In genomic region chr17:63573634-63574033, GRCh38 we compare ENCODE assay signal across 16 cellular contexts. TPM values are rescaled to one million over a fixed set of nuclear protein-coding genes. Genes with fewer than 3 reads are reported as not detected.
DNase-seq lines count a peak whose midpoint lies in the region; ATAC-seq and TF ChIP-seq lines count a peak whose summit lies in the region.
"Had no signal": no experiment of that assay in that cellular context is flagged by ENCODE, and none has a peak within 500 bp of the region (broad histone marks: within the 10 kb centered on the region; RNA-seq: fewer than 3 reads in every experiment).

No MANE protein-coding gene starts in this region.

- TF ChIP-seq RAD21 in SK-N-SH (IDR thresholded peaks at IDR 0.05; ENCODE audit: low read length): peak; percentile 64

- H3K27me3 Mint-ChIP-seq in activated CD4-positive, alpha-beta memory T cell treated with anti-CD3 and anti-CD28 coated beads, Interleukin-2, amount 10 ng/mL, durations not matched to agents 7 days and 5 days: no peaks in the 10 kb centered on the region
- no peaks in the 10 kb centered on the region for H3K27me3 Mint-ChIP-seq in activated T-helper 2 cell treated with anti-CD3 and anti-CD28 coated beads, Interferon-gamma antibody, Interleukin-2, Interleukin-4, amounts not matched to agents 10 μg/mL and 5 μg/mL and 100 μg/mL, durations not matched to agents 14 hours and 24 hours and 36 hours (ENCODE audit: low read depth)
- H3K27me3 Mint-ChIP-seq: T-cell had no signal

- ATAC-seq in right cardiac atrium: no peak
- ATAC-seq in HG03520 (IDR thresholded peaks at IDR 0.05; ENCODE audit: unreplicated experiment): no peak
- no peak for ATAC-seq in HG03108 (IDR thresholded peaks at IDR 0.05; ENCODE audit: unreplicated experiment)
- ATAC-seq: T-cell had no signal

- H3K9ac ChIP-seq in SK-N-SH: no peak overlapping the region

- H3K27ac ChIP-seq in left ventricle myocardium inferior (replicated peaks) (no peak overlapping the region), right cardiac atrium (ENCODE audit: low read length) (no peak overlapping the region), SK-N-SH (ENCODE audit: low read depth in 2 of 2, low read length in 1 of 2) (no peak overlapping the region)
- H3K27ac ChIP-seq: esophagus squamous epithelium had no signal

- H3K9me3 ChIP-seq in left ventricle myocardium inferior (replicated peaks) (no peaks in the 10 kb centered on the region), right cardiac atrium (ENCODE audit: control insufficient read depth, low read length) (no peaks in the 10 kb centered on the region), SK-N-SH (no peaks in the 10 kb centered on the region)
- H3K9me3 ChIP-seq: esophagus squamous epithelium had no signal

- intact Hi-C loops in left ventricle myocardium inferior (cut with micrococcal nuclease) (no loop called here), right cardiac atrium (cut with DNase I) (no loop called here)
- intact Hi-C loops in activated T-helper 2 cell treated with anti-CD3 and anti-CD28 coated beads, Interferon-gamma antibody, Interleukin-2, Interleukin-4, amounts not matched to agents 10 μg/mL and 5 μg/mL and 100 μg/mL, durations not matched to agents 14 hours and 24 hours and 36 hours (cut with micrococcal nuclease): loop anchor here (2.0 kb wide), 1 partner anchor 23 kb away; the partner anchor contains the start of gene DCAF7

- 86% methylated on average over 5 of the region's 5 CpGs for WGBS in right cardiac atrium
- WGBS in SK-N-SH (ENCODE audit: low lambda C conversion rate): 86% methylated on average over 5 of the region's 5 CpGs

- H3K4me1 ChIP-seq in left ventricle myocardium inferior (peaks cover 8% of the 10 kb centered on the region), right cardiac atrium (ENCODE audit: control insufficient read depth, insufficient read depth, low read length) (no peaks in the 10 kb centered on the region), SK-N-SH (ENCODE audit: control insufficient read depth in 1 of 2, insufficient read depth in 2 of 2, low read depth in 1 of 2, low read length in 1 of 2) (peaks cover 1 to 12% of the 10 kb centered on the region in 2 experiments; a peak in 3 of 4 replicates)
- H3K4me1 ChIP-seq: esophagus squamous epithelium had no signal

- peaks cover 21% of the 10 kb centered on the region for H3K4me1 Mint-ChIP-seq in activated CD4-positive, alpha-beta memory T cell treated with anti-CD3 and anti-CD28 coated beads, Interleukin-2, amount 10 ng/mL, durations not matched to agents 7 days and 5 days
- peaks cover 22% of the 10 kb centered on the region for H3K4me1 Mint-ChIP-seq in activated T-helper 2 cell treated with anti-CD3 and anti-CD28 coated beads, Interferon-gamma antibody, Interleukin-2, Interleukin-4, amounts not matched to agents 10 μg/mL and 5 μg/mL and 100 μg/mL, durations not matched to agents 14 hours and 24 hours and 36 hours (ENCODE audit: low read depth)

- H4K20me1 ChIP-seq in SK-N-SH (ENCODE audit: insufficient read depth): peaks cover 97% of the 10 kb centered on the region

- POLR2A ChIA-PET in SK-N-SH (lab: Yijun Ruan, JAX): interaction anchor here (0.7 kb wide), 1 partner anchor 76 kb away, joined by 3 read pairs; no protein-coding TSS in a partner anchor
- POLR2A ChIA-PET in activated CD4-positive, alpha-beta memory T cell treated with anti-CD3 and anti-CD28 coated beads, Interleukin-2, amount 10 ng/mL, durations not matched to agents 7 days and 5 days (lab: Charles Lee): no interaction called here

- H3K36me3 ChIP-seq in left ventricle myocardium inferior: peaks cover 2% of the 10 kb centered on the region
- peaks cover 0 to 3% of the 10 kb centered on the region in 2 experiments for H3K36me3 ChIP-seq in SK-N-SH (replicated peaks in 1 of 2; ENCODE audit: control insufficient read depth in 1 of 2, insufficient read depth in 2 of 2, low read length in 1 of 2)

- no peaks in the 10 kb centered on the region for H3K9me2 ChIP-seq in SK-N-SH

- peaks cover 100% of the 10 kb centered on the region for H3K79me2 ChIP-seq in SK-N-SH (ENCODE audit: insufficient read depth)

- H3K4me3 Mint-ChIP-seq in activated CD4-positive, alpha-beta memory T cell treated with anti-CD3 and anti-CD28 coated beads, Interleukin-2, amount 10 ng/mL, durations not matched to agents 7 days and 5 days: no peak overlapping the region
- no peak overlapping the region for H3K4me3 Mint-ChIP-seq in activated T-helper 2 cell treated with anti-CD3 and anti-CD28 coated beads, Interferon-gamma antibody, Interleukin-2, Interleukin-4, amounts not matched to agents 10 μg/mL and 5 μg/mL and 100 μg/mL, durations not matched to agents 14 hours and 24 hours and 36 hours (ENCODE audit: low read depth)
- H3K4me3 Mint-ChIP-seq: T-cell had no signal

- H3F3A ChIP-seq in SK-N-SH (replicated peaks; ENCODE audit: insufficient read depth): peaks cover 23% of the 10 kb centered on the region

- no peak overlapping the region for H3K4me3 ChIP-seq in left ventricle myocardium inferior
- H3K4me3 ChIP-seq in right cardiac atrium (ENCODE audit: low read length): no peak overlapping the region
- H3K4me3 ChIP-seq in SK-N-SH (ENCODE audit: low read depth in 2 of 2, low read length in 1 of 2): no peak overlapping the region; a peak in 1 of 4 replicates
- no peak overlapping the region for H3K4me3 ChIP-seq in foreskin fibroblast (ENCODE audit: low read depth in 1 of 2, low read length in 2 of 2)
- H3K4me3 ChIP-seq: esophagus squamous epithelium had no signal

- CTCF ChIA-PET in SK-N-SH (lab: Yijun Ruan, JAX): interaction anchor here (0.6 to 5.6 kb wide), 22 partner anchors 9 to 410 kb away, joined by 3 to 54 read pairs (median 4); partner anchors contain the start of gene DCAF7
- CTCF ChIA-PET in activated CD4-positive, alpha-beta memory T cell treated with anti-CD3 and anti-CD28 coated beads, Interleukin-2, amount 10 ng/mL, durations not matched to agents 7 days and 5 days (lab: Charles Lee): no interaction called here

- H2AFZ ChIP-seq in SK-N-SH (ENCODE audit: low read depth): no peak overlapping the region

- H3K27ac Mint-ChIP-seq in activated CD4-positive, alpha-beta memory T cell treated with anti-CD3 and anti-CD28 coated beads, Interleukin-2, amount 10 ng/mL, durations not matched to agents 7 days and 5 days: no peak overlapping the region
- H3K27ac Mint-ChIP-seq in activated T-helper 2 cell treated with anti-CD3 and anti-CD28 coated beads, Interferon-gamma antibody, Interleukin-2, Interleukin-4, amounts not matched to agents 10 μg/mL and 5 μg/mL and 100 μg/mL, durations not matched to agents 14 hours and 24 hours and 36 hours: no peak overlapping the region

- no peak for TF ChIP-seq EP300 in SK-N-SH (IDR thresholded peaks at IDR 0.05; ENCODE audit: borderline replicate concordance in 1 of 2, low read depth in 1 of 2, low read length in 1 of 2)

- H3K36me3 Mint-ChIP-seq in activated CD4-positive, alpha-beta memory T cell treated with anti-CD3 and anti-CD28 coated beads, Interleukin-2, amount 10 ng/mL, durations not matched to agents 7 days and 5 days (ENCODE audit: low read depth): peaks cover 5% of the 10 kb centered on the region
- peaks cover 11% of the 10 kb centered on the region for H3K36me3 Mint-ChIP-seq in activated T-helper 2 cell treated with anti-CD3 and anti-CD28 coated beads, Interferon-gamma antibody, Interleukin-2, Interleukin-4, amounts not matched to agents 10 μg/mL and 5 μg/mL and 100 μg/mL, durations not matched to agents 14 hours and 24 hours and 36 hours (ENCODE audit: low read depth)

- H3K4me2 ChIP-seq in SK-N-SH: no peak overlapping the region

- H3K27me3 ChIP-seq in left ventricle myocardium inferior (ENCODE audit: low read depth): no peaks in the 10 kb centered on the region
- no peaks in the 10 kb centered on the region for H3K27me3 ChIP-seq in right cardiac atrium (ENCODE audit: control insufficient read depth, insufficient read depth)
- no peaks in the 10 kb centered on the region for H3K27me3 ChIP-seq in SK-N-SH (ENCODE audit: insufficient read depth)
- H3K27me3 ChIP-seq: esophagus squamous epithelium had no signal

- no peaks in the 10 kb centered on the region for H3K9me3 Mint-ChIP-seq in activated CD4-positive, alpha-beta memory T cell treated with anti-CD3 and anti-CD28 coated beads, Interleukin-2, amount 10 ng/mL, durations not matched to agents 7 days and 5 days
- H3K9me3 Mint-ChIP-seq in activated T-helper 2 cell treated with anti-CD3 and anti-CD28 coated beads, Interferon-gamma antibody, Interleukin-2, Interleukin-4, amounts not matched to agents 10 μg/mL and 5 μg/mL and 100 μg/mL, durations not matched to agents 14 hours and 24 hours and 36 hours: no peaks in the 10 kb centered on the region
- H3K9me3 Mint-ChIP-seq: T-cell had no signal

- DNase-seq in left ventricle myocardium inferior: no peak
- no peak for DNase-seq in right cardiac atrium
- DNase-seq in SK-N-SH: peak; percentile 54
- DNase-seq in foreskin fibroblast: no peak
- no peak for DNase-seq in activated CD4-positive, alpha-beta memory T cell treated with anti-CD3 and anti-CD28 coated beads, Interleukin-2, amount 10 ng/mL, durations not matched to agents 7 days and 5 days
- DNase-seq in activated T-helper 2 cell treated with anti-CD3 and anti-CD28 coated beads, Interferon-gamma antibody, Interleukin-2, Interleukin-4, amounts not matched to agents 10 μg/mL and 5 μg/mL and 100 μg/mL, durations not matched to agents 14 hours and 24 hours and 36 hours (ENCODE audit: low spot score): no peak
- DNase-seq: activated effector memory CD4-positive, alpha-beta T cell treated with Interleukin-2 at 50 U/mL for 16 hours; Calu3; esophagus squamous epithelium; NCI-H146; stimulated activated CD4-positive, alpha-beta T cell treated with anti-CD3 and anti-CD28 coated beads, Interleukin-4, amount 100 ng/mL, for 1 hour; T-cell had no signal

- TF ChIP-seq CTCF in left ventricle myocardium inferior (IDR thresholded peaks at IDR 0.05; ENCODE audit: borderline replicate concordance): peak; percentile 35
- peak; percentile 65 for TF ChIP-seq CTCF in SK-N-SH (IDR thresholded peaks at IDR 0.05)
- TF ChIP-seq CTCF in foreskin fibroblast (IDR thresholded peaks at IDR 0.05; ENCODE audit: low read depth, low read length): peak; percentile 39

RNA-seq across cellular contexts. Expression of gene DCAF7, which starts 23.4 kb away (rescaled TPM):
- total RNA-seq in left ventricle myocardium inferior (45.7 TPM), right cardiac atrium (10 to 100 TPM; 45.0 to 57.3 (median 50.4) TPM)
- polyA plus RNA-seq in right cardiac atrium (15.1 TPM), SK-N-SH (2012; rRNA removed) (54.6 and 63.5 TPM in 2 replicates)
- polyA plus RNA-seq in SK-N-SH (2012; cell fraction: cytosol; rRNA removed): 35.9 and 50.8 TPM in 2 replicates
- polyA plus RNA-seq in SK-N-SH (2012; cell fraction: nucleus; rRNA removed): 36.1 and 57.5 TPM in 2 replicates
- 100 to 1,000 TPM; 138 to 139 TPM for total RNA-seq in activated CD4-positive, alpha-beta memory T cell treated with anti-CD3 and anti-CD28 coated beads, Interleukin-2, amount 10 ng/mL, durations not matched to agents 7 days and 5 days
- 118 and 119 TPM in 2 replicates for total RNA-seq in activated T-helper 2 cell treated with anti-CD3 and anti-CD28 coated beads, Interferon-gamma antibody, Interleukin-2, Interleukin-4, amounts not matched to agents 10 μg/mL and 5 μg/mL and 100 μg/mL, durations not matched to agents 14 hours and 24 hours and 36 hours

RNA-seq across cellular contexts. Expression of gene TACO1, which starts 27.1 kb away (rescaled TPM):
- total RNA-seq in left ventricle myocardium inferior: 44.7 TPM
- 10 to 100 TPM; 28.5 to 37.6 (median 34.5) TPM for total RNA-seq in right cardiac atrium
- 47.0 TPM for polyA plus RNA-seq in right cardiac atrium
- 32.7 and 37.9 TPM in 2 replicates for polyA plus RNA-seq in SK-N-SH (2012; rRNA removed)
- 36.1 and 37.1 TPM in 2 replicates for polyA plus RNA-seq in SK-N-SH (2012; cell fraction: cytosol; rRNA removed)
- 31.3 and 49.5 TPM in 2 replicates for polyA plus RNA-seq in SK-N-SH (2012; cell fraction: nucleus; rRNA removed)
- total RNA-seq in activated CD4-positive, alpha-beta memory T cell treated with anti-CD3 and anti-CD28 coated beads, Interleukin-2, amount 10 ng/mL, durations not matched to agents 7 days and 5 days: 10 to 100 TPM; 26.7 to 27.9 TPM
- total RNA-seq in activated T-helper 2 cell treated with anti-CD3 and anti-CD28 coated beads, Interferon-gamma antibody, Interleukin-2, Interleukin-4, amounts not matched to agents 10 μg/mL and 5 μg/mL and 100 μg/mL, durations not matched to agents 14 hours and 24 hours and 36 hours: 20.4 and 22.4 TPM in 2 replicates

RNA-seq across cellular contexts. Expression of gene MAP3K3, which starts 48.6 kb away (rescaled TPM):
- total RNA-seq in left ventricle myocardium inferior (41.3 TPM), right cardiac atrium (10 to 100 TPM; 47.1 to 51.0 (median 48.6) TPM)
- polyA plus RNA-seq in right cardiac atrium (32.6 TPM), SK-N-SH (2012; rRNA removed) (25.3 and 26.5 TPM in 2 replicates)
- 15.0 and 20.6 TPM in 2 replicates for polyA plus RNA-seq in SK-N-SH (2012; cell fraction: cytosol; rRNA removed)
- polyA plus RNA-seq in SK-N-SH (2012; cell fraction: nucleus; rRNA removed): 50.0 and 60.2 TPM in 2 replicates
- 10 to 100 TPM; 46.5 to 47.8 TPM for total RNA-seq in activated CD4-positive, alpha-beta memory T cell treated with anti-CD3 and anti-CD28 coated beads, Interleukin-2, amount 10 ng/mL, durations not matched to agents 7 days and 5 days
- total RNA-seq in activated T-helper 2 cell treated with anti-CD3 and anti-CD28 coated beads, Interferon-gamma antibody, Interleukin-2, Interleukin-4, amounts not matched to agents 10 μg/mL and 5 μg/mL and 100 μg/mL, durations not matched to agents 14 hours and 24 hours and 36 hours: 27.9 and 28.7 TPM in 2 replicates

RNA-seq across cellular contexts. Expression of gene KCNH6, which starts 50.5 kb away (rescaled TPM):
- total RNA-seq in left ventricle myocardium inferior: not detected
- not detected for total RNA-seq in right cardiac atrium
- not detected for polyA plus RNA-seq in right cardiac atrium
- 0.15 and 0.18 TPM in 2 replicates for polyA plus RNA-seq in SK-N-SH (2012; rRNA removed)
- 0.09 and 0.14 TPM in 2 replicates for polyA plus RNA-seq in SK-N-SH (2012; cell fraction: cytosol; rRNA removed)
- 0.21 and 0.39 TPM in 2 replicates for polyA plus RNA-seq in SK-N-SH (2012; cell fraction: nucleus; rRNA removed)
- total RNA-seq in activated CD4-positive, alpha-beta memory T cell treated with anti-CD3 and anti-CD28 coated beads, Interleukin-2, amount 10 ng/mL, durations not matched to agents 7 days and 5 days: not detected
- total RNA-seq in activated T-helper 2 cell treated with anti-CD3 and anti-CD28 coated beads, Interferon-gamma antibody, Interleukin-2, Interleukin-4, amounts not matched to agents 10 μg/mL and 5 μg/mL and 100 μg/mL, durations not matched to agents 14 hours and 24 hours and 36 hours: not detected in 2 replicates
- total RNA-seq: Calu3, esophagus squamous epithelium, mononuclear cell, T-cell, urinary bladder had no signal
- polyA plus RNA-seq: urinary bladder had no signal
